In the genomic region with DNA sequence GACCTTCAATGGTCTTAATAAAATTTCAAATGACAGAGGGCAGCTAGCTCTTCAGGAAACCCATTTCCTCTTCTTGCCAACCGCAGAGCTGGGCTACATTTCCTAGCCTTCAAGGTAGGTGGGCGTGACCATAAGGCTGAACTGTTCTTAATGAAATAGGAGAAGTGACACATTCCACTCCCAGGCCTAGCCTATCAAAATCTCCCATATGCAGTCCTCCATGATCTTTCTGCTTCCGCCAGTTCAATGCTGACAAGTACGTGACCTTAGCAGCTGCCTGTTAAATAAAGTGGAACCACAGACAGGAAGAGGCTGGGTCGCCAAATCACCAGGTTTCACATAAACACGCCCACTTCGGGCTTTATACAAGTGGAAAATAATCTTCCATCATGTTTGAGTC, we compare ENCODE assay signal across 10 cellular contexts. TPM values are rescaled to one million over a fixed set of nuclear protein-coding genes. Genes with fewer than 3 reads are reported as not detected.
DNase-seq lines count a peak whose midpoint lies in the region; ATAC-seq, FAIRE-seq and TF ChIP-seq lines count a peak whose summit lies in the region.
"Had no signal": no experiment of that assay in that cellular context is flagged by ENCODE, and none has a peak within 500 bp of the region (broad histone marks: within the 10 kb centered on the region; RNA-seq: fewer than 3 reads in every experiment).

No MANE protein-coding gene starts in this region.

- TF ChIP-seq POLR2A in GM12892 (IDR thresholded peaks at IDR 0.05; ENCODE audit: low read depth, low read length) = no peak

- DNase-seq in GM12892 (ENCODE audit: insufficient read length) (no peak), NOMO-1 treated with DMSO at 0.1 percent for 48 hours (lab: John Stamatoyannopoulos, UW; ENCODE audit: unreplicated experiment) (peak; percentile 100), activated T-helper 1 cell treated with Interleukin-2 at 50 U/mL for 16 hours (ENCODE audit: low read depth) (peak; percentile 2), NCI-H2227 (lab: John Stamatoyannopoulos, UW; ENCODE audit: unreplicated experiment) (no peak), NCI-H1436 treated with DMSO at 0.1 percent for 48 hours (lab: John Stamatoyannopoulos, UW) (no peak), NCI-H510A treated with DMSO at 0.1 percent for 48 hours (lab: John Stamatoyannopoulos, UW) (no peak)
- DNase-seq in stimulated activated CD4-positive, alpha-beta T cell treated with anti-CD3 and anti-CD28 coated beads, Interleukin-4, amount 100 ng/mL, for 4 hours = peak; percentile 30 to 78

- peak; percentile 69 for FAIRE-seq in GM12892 (lab: Jason Lieb, UNC)
- FAIRE-seq: endothelial cell of umbilical vein, H1 had no signal

- peak; percentile 83 for ATAC-seq in HG02642 (IDR thresholded peaks at IDR 0.05; ENCODE audit: poor library complexity, unreplicated experiment)

RNA-seq across cellular contexts. Expression of gene SERPINE2, which starts 13.2 kb away (rescaled TPM):
- 0.30 TPM for polyA plus RNA-seq in GM12892 (2012; ENCODE audit: missing spikeins)

Comparison
In these comparisons a context has a peak if more than half of its experiments do, and no peak if none do; other contexts are left out.
1. DNase-seq: peak in NOMO-1 treated with DMSO at 0.1 percent for 48 hours (single experiment), activated T-helper 1 cell treated with Interleukin-2 at 50 U/mL for 16 hours (single experiment) and stimulated activated CD4-positive, alpha-beta T cell treated with anti-CD3 and anti-CD28 coated beads, Interleukin-4, amount 100 ng/mL, for 4 hours (2 of 2); none in GM12892 (single experiment), NCI-H2227 (single experiment), NCI-H1436 treated with DMSO at 0.1 percent for 48 hours (single experiment) and NCI-H510A treated with DMSO at 0.1 percent for 48 hours (single experiment).